1 cellular context compared by ENCODE assay signal in genomic region chr10:17228081-17229015, GRCh38.
A peak's percentile ranks its signal among the peaks of the same experiment; 100 is the strongest.
TF ChIP-seq lines count a peak whose summit lies in the region.

Gene VIM, plus strand, starts transcription at chr10:17228241. Its CDS starts 1,182 bp downstream, at chr10:17229423.

TF ChIP-seq in K562, 482 proteins besides CTCF, POLR2A, EP300 and RAD21 (continued from another document and continues in another):
- TF ChIP-seq AFF4 (CRISPR knock-in tag; IDR thresholded peaks at IDR 0.05) = 0 out of 2 replicates have a peak, but pooled peaks have one; percentile 40
- TF ChIP-seq ZNF316 (IDR thresholded peaks at IDR 0.05) = peak; percentile 42; the same call in 1 of the 2 replicates
- peak; percentile 53 for TF ChIP-seq TAF9B (IDR thresholded peaks at IDR 0.05; ENCODE audit: partially characterized antibody)
- peak; percentile 74 for TF ChIP-seq ZFX (CRISPR knock-in tag; IDR thresholded peaks at IDR 0.05)
- no peak for TF ChIP-seq U2AF2 (optimal IDR thresholded peaks at IDR 0.05; ENCODE audit: low read depth, low read length)
- TF ChIP-seq BRCA1 (IDR thresholded peaks at IDR 0.05) = no peak
- no peak for TF ChIP-seq BRCA1 (CRISPR knock-in tag; IDR thresholded peaks at IDR 0.05)
- TF ChIP-seq CHAMP1 (IDR thresholded peaks at IDR 0.05) = 0 out of 2 replicates have a peak, but pooled peaks have one; percentile 15
- peak; percentile 56; the same call in 1 of the 2 replicates for TF ChIP-seq NFRKB (IDR thresholded peaks at IDR 0.05; ENCODE audit: low read depth)
- TF ChIP-seq L3MBTL2 (IDR thresholded peaks at IDR 0.05) = peak; percentile 73
- peak; percentile 71 for TF ChIP-seq FOS (IDR thresholded peaks at IDR 0.05; ENCODE audit: extremely low read depth, insufficient read length)
- peak in 1 of 2 experiments; percentile 32; a peak in 2 of 3 replicates for TF ChIP-seq CBX3 (IDR thresholded peaks at IDR 0.05; ENCODE audit: borderline replicate concordance in 1 of 2, low read length in 2 of 2)
- TF ChIP-seq ZNF561 (CRISPR knock-in tag; conservative IDR thresholded peaks at IDR 0.05) = no peak
- TF ChIP-seq HMBOX1 (IDR thresholded peaks at IDR 0.05) = peak; percentile 83
- peak; percentile 81 for TF ChIP-seq POLR2G (IDR thresholded peaks at IDR 0.05; ENCODE audit: low read depth, low read length)
- TF ChIP-seq PRDM10 (IDR thresholded peaks at IDR 0.05; ENCODE audit: partially characterized antibody) = peak; percentile 60
- peak; percentile 72 for TF ChIP-seq FIP1L1 (IDR thresholded peaks at IDR 0.05; ENCODE audit: low read depth, low read length, poor library complexity, severe bottlenecking)
- TF ChIP-seq THAP12 (CRISPR knock-in tag; IDR thresholded peaks at IDR 0.05) = peak; percentile 49; the same call in 1 of the 2 replicates
- peak; percentile 60 for TF ChIP-seq GABPB1 (CRISPR knock-in tag; IDR thresholded peaks at IDR 0.05)
- TF ChIP-seq ZNF224 (CRISPR knock-in tag; IDR thresholded peaks at IDR 0.05) = no peak
- peak; percentile 92 for TF ChIP-seq HDAC2 (IDR thresholded peaks at IDR 0.05)
- TF ChIP-seq CBX1 (IDR thresholded peaks at IDR 0.05; ENCODE audit: low read depth) = peak; percentile 42
- no peak for TF ChIP-seq PTRF (tag; IDR thresholded peaks at IDR 0.05)
- no peak for TF ChIP-seq ZNF274 (IDR thresholded peaks at IDR 0.05; ENCODE audit: borderline replicate concordance, low read depth, low read length)
- peak in 1 of 2 experiments; percentile 65; a peak in 1 of 4 replicates for TF ChIP-seq FOXK2 (conservative IDR thresholded peaks at IDR 0.05 in 1 of 2, IDR thresholded peaks at IDR 0.05 in 1 of 2; ENCODE audit: low read depth in 2 of 2)
- peak; percentile 81 for TF ChIP-seq SP1 (CRISPR knock-in tag; IDR thresholded peaks at IDR 0.05)
- 0 out of 4 replicates have a peak, but pooled peaks of 1 of the 2 experiments have one; percentile 32 for TF ChIP-seq ETV6 (IDR thresholded peaks at IDR 0.05; ENCODE audit: borderline replicate concordance in 1 of 2, low read depth in 2 of 2, low read length in 1 of 2)
- TF ChIP-seq ETV6 (CRISPR knock-in tag; IDR thresholded peaks at IDR 0.05; ENCODE audit: borderline replicate concordance) = no peak; the same call in 1 of the 2 replicates
- 0 out of 2 replicates have a peak, but pooled peaks have one; percentile 8 for TF ChIP-seq ZNF165 (CRISPR knock-in tag; IDR thresholded peaks at IDR 0.05; ENCODE audit: borderline replicate concordance)
- TF ChIP-seq PREB (CRISPR knock-in tag; IDR thresholded peaks at IDR 0.05) = no peak
- TF ChIP-seq ZNF717 (CRISPR knock-in tag; IDR thresholded peaks at IDR 0.05) = no peak
- peak; percentile 63; the same call in 1 of the 2 replicates for TF ChIP-seq NR2C2 (CRISPR knock-in tag; IDR thresholded peaks at IDR 0.05)
- TF ChIP-seq NR2C2 (tag; IDR thresholded peaks at IDR 0.05) = peak; percentile 50; the same call in 1 of the 2 replicates
- TF ChIP-seq MLLT1 (IDR thresholded peaks at IDR 0.05) = peak in 1 of 2 experiments; percentile 77; a peak in 2 of 4 replicates
- TF ChIP-seq RNF2 (IDR thresholded peaks at IDR 0.05) = peak; percentile 89
- TF ChIP-seq UBTF (IDR thresholded peaks at IDR 0.05; ENCODE audit: borderline replicate concordance in 1 of 2, low read depth in 2 of 2, low read length in 2 of 2) = peak in 1 of 2 experiments; percentile 21; a peak in 1 of 4 replicates
- TF ChIP-seq ZNF431 (CRISPR knock-in tag; IDR thresholded peaks at IDR 0.05) = 0 out of 2 replicates have a peak, but pooled peaks have one; percentile 44
- TF ChIP-seq PHF21A (IDR thresholded peaks at IDR 0.05; ENCODE audit: borderline replicate concordance, low read depth) = peak; percentile 99
- peak; percentile 47 to 83 for TF ChIP-seq E2F6 (IDR thresholded peaks at IDR 0.05; ENCODE audit: borderline replicate concordance in 1 of 2, extremely low read depth in 1 of 2, insufficient read depth in 1 of 2, insufficient read length in 1 of 2, low read depth in 1 of 2, low read length in 1 of 2, poor library complexity in 1 of 2, severe bottlenecking in 1 of 2)
